In the genomic region with DNA sequence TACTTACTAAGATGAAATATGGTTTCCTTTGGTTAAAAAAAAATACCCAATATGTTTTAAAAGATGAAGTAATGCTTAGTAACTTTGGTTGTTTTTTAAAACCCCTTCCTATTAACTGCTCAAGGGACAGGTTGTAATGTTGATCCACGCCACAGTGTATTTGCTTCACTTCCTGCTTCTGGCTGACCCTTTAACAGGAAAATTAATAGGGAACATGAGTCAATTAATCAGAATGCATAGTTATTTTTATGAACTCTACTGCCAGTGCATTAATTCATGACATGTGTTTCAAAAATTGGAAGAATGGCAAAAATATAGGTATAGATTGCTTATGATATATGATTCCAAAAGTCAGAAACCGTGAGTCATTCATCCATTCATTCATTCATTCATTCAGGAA, we compare ENCODE assay signal across 27 cellular contexts.
"Had no signal": no experiment of that assay in that cellular context is flagged by ENCODE, and none has a peak within 500 bp of the region (broad histone marks: within the 10 kb centered on the region; RNA-seq: fewer than 3 reads in every experiment).

No MANE protein-coding gene starts in this region.

- H3K27me3 ChIP-seq: adrenal gland, brain microvascular endothelial cell, pancreas, uterus had no signal

- ATAC-seq: activated T-cell treated with anti-CD3 and anti-CD28 coated beads, Interleukin-2, amount 50 U/mL, for 72 hours; esophagus mucosa; gastrocnemius medialis; pancreas; sciatic nerve; stimulated activated effector memory CD8-positive, alpha-beta T cell treated with anti-CD3 and anti-CD28 coated beads, Interleukin-12 subunit alpha, Interleukin-12 subunit beta, amount 100 ng/mL, for 72 hours had no signal

- H3K4me3 ChIP-seq: adrenal gland, coronary artery, gastrocnemius medialis, pancreas, prostate gland, thoracic aorta, uterus had no signal

- H3K36me3 ChIP-seq: adrenal gland, brain microvascular endothelial cell, gastrocnemius medialis, pancreas, prostate gland, thoracic aorta, uterus had no signal

- H3K27ac ChIP-seq: adrenal gland, brain microvascular endothelial cell, coronary artery, gastrocnemius medialis, pancreas, prostate gland, thoracic aorta, uterus had no signal

- H3K9me3 ChIP-seq: adrenal gland, gastrocnemius medialis, pancreas, prostate gland, thoracic aorta, uterus had no signal

- DNase-seq: activated CD4-positive, alpha-beta memory T cell treated with anti-CD3 and anti-CD28 coated beads, Interleukin-2, amount 10 ng/mL, durations not matched to agents 7 days and 5 days; activated CD4-positive, alpha-beta T cell treated with anti-CD3 and anti-CD28 coated beads for 1 hour; activated CD4-positive, alpha-beta T cell treated with anti-CD3 and anti-CD28 coated beads, Interleukin-2, amount 10 ng/mL, durations not matched to agents 7 days and 5 days; activated naive CD4-positive, alpha-beta T cell; activated naive CD8-positive, alpha-beta T cell treated with anti-CD3 and anti-CD28 coated beads for 36 hours; activated T-cell treated with anti-CD3 and anti-CD28 coated beads for 4 hours; activated T-cell treated with anti-CD3 and anti-CD28 coated beads, Interleukin-2, amount 50 U/mL, for 72 hours; adrenal gland; aorta; brain microvascular endothelial cell; gastrocnemius medialis; hippocampal formation; naive B cell; nephron progenitor cell; pancreas; retina; small intestine; stimulated activated CD4-positive, alpha-beta T cell treated with anti-CD3 and anti-CD28 coated beads, Interleukin-4, amount 100 ng/mL, for 24 hours; SW 1271; T1000; uterus had no signal

- H3K4me1 ChIP-seq: gastrocnemius medialis, prostate gland had no signal
